29 cellular contexts compared by ENCODE assay signal in genomic region chr4:124722069-124722468, GRCh38. TPM values are rescaled to one million over a fixed set of nuclear protein-coding genes. Genes with fewer than 3 reads are reported as not detected.
DNase-seq lines count a peak whose midpoint lies in the region; ATAC-seq and TF ChIP-seq lines count a peak whose summit lies in the region.
"Had no signal": no experiment of that assay in that cellular context is flagged by ENCODE, and none has a peak within 500 bp of the region (broad histone marks: within the 10 kb centered on the region; RNA-seq: fewer than 3 reads in every experiment).

No MANE protein-coding gene starts in this region.

- DNase-seq in activated naive CD8-positive, alpha-beta T cell treated with anti-CD3 and anti-CD28 coated beads, Interleukin-2, amount 50 U/mL, for 24 hours = no peak
- DNase-seq in activated naive CD8-positive, alpha-beta T cell treated with anti-CD3 and anti-CD28 coated beads for 36 hours = no peak
- DNase-seq in mammary epithelial cell (peak; percentile 37), kidney tubule cell (ENCODE audit: low spot score) (peak; percentile 52), GDM1 (lab: John Stamatoyannopoulos, UW) (no peak), NCI-H1436 treated with DMSO at 0.1 percent for 48 hours (lab: John Stamatoyannopoulos, UW) (no peak), NCI-H526 treated with DMSO at 0.1 percent for 48 hours (lab: John Stamatoyannopoulos, UW) (no peak), NCI-H1092 (lab: John Stamatoyannopoulos, UW) (no peak)
- DNase-seq: 8988T; activated CD8-positive, alpha-beta T cell treated with anti-CD3 and anti-CD28 coated beads, Interleukin-2, amount 10 ng/mL, durations not matched to agents 7 days and 5 days; activated T-cell treated with anti-CD3 and anti-CD28 coated beads for 4 hours; Caco-2; DMS53; left cardiac atrium; mucosa of descending colon; NCI-H1092 treated with DMSO at 0.1 percent for 48 hours; NCI-H1930; NCI-H524; substantia nigra had no signal

- no peaks in the 10 kb centered on the region for H3K9me3 Mint-ChIP-seq in activated naive CD8-positive, alpha-beta T cell treated with anti-CD3 and anti-CD28 coated beads, Interleukin-2, amount 50 U/mL, for 24 hours
- no peaks in the 10 kb centered on the region for H3K9me3 Mint-ChIP-seq in activated naive CD8-positive, alpha-beta T cell treated with anti-CD3 and anti-CD28 coated beads for 36 hours
- H3K9me3 Mint-ChIP-seq: activated naive CD4-positive, alpha-beta T cell treated with anti-CD3 and anti-CD28 coated beads, Interleukin-2, amount 50 U/mL, for 24 hours; activated T-helper 2 cell treated with anti-CD3 and anti-CD28 coated beads, Interferon-gamma antibody, Interleukin-2, Interleukin-4, amounts not matched to agents 10 μg/mL and 5 μg/mL and 100 μg/mL, durations not matched to agents 14 hours and 24 hours and 36 hours; stimulated activated memory B cell treated with anti-CD40 and anti-IgM and Interleukin-4, amounts not matched to agents 10 μg/mL and 1 μg/mL and 100 μg/mL, for 72 hours had no signal

- no peaks in the 10 kb centered on the region for H3K36me3 ChIP-seq in mammary epithelial cell (ENCODE audit: insufficient read depth, low read length)

- BruUV-seq in mammary epithelial cell (replicated peaks; lab: Mats Ljungman, UMichigan) = no TSS peak

- H4K20me1 ChIP-seq in mammary epithelial cell (ENCODE audit: insufficient read depth, low read length) = no peaks in the 10 kb centered on the region

- no peaks in the 10 kb centered on the region for H3K27me3 ChIP-seq in mammary epithelial cell (ENCODE audit: insufficient read depth, low read length)
- H3K27me3 ChIP-seq: hepatocyte had no signal

- no peaks in the 10 kb centered on the region for H3K27me3 Mint-ChIP-seq in activated naive CD8-positive, alpha-beta T cell treated with anti-CD3 and anti-CD28 coated beads, Interleukin-2, amount 50 U/mL, for 24 hours
- H3K27me3 Mint-ChIP-seq in activated naive CD8-positive, alpha-beta T cell treated with anti-CD3 and anti-CD28 coated beads for 36 hours = peaks cover 3% of the 10 kb centered on the region
- H3K27me3 Mint-ChIP-seq: activated naive CD4-positive, alpha-beta T cell treated with anti-CD3 and anti-CD28 coated beads, Interleukin-2, amount 50 U/mL, for 24 hours; stimulated activated memory B cell treated with anti-CD40 and anti-IgM and Interleukin-4, amounts not matched to agents 10 μg/mL and 1 μg/mL and 100 μg/mL, for 72 hours; type B pancreatic cell had no signal

- no peak overlapping the region for H3K4me3 Mint-ChIP-seq in activated naive CD8-positive, alpha-beta T cell treated with anti-CD3 and anti-CD28 coated beads, Interleukin-2, amount 50 U/mL, for 24 hours
- no peak overlapping the region for H3K4me3 Mint-ChIP-seq in activated naive CD8-positive, alpha-beta T cell treated with anti-CD3 and anti-CD28 coated beads for 36 hours
- H3K4me3 Mint-ChIP-seq: activated CD8-positive, alpha-beta T cell treated with anti-CD3 and anti-CD28 coated beads, Interleukin-2, amount 10 ng/mL, durations not matched to agents 7 days and 5 days; activated naive CD4-positive, alpha-beta T cell treated with anti-CD3 and anti-CD28 coated beads, Interleukin-2, amount 50 U/mL, for 24 hours; CD14-positive monocyte; nephron; stimulated activated memory B cell treated with anti-CD40 and anti-IgM and Interleukin-4, amounts not matched to agents 10 μg/mL and 1 μg/mL and 100 μg/mL, for 72 hours; type B pancreatic cell had no signal

- no peaks in the 10 kb centered on the region for H3K79me2 ChIP-seq in mammary epithelial cell (ENCODE audit: insufficient read depth, low read length)
- H3K79me2 ChIP-seq: hepatocyte had no signal

- H3K4me3 ChIP-seq in mammary epithelial cell (replicated peaks in 1 of 3; ENCODE audit: insufficient read depth in 1 of 3, low read depth in 2 of 3, low read length in 3 of 3) = no peak overlapping the region
- H3K4me3 ChIP-seq: coronary artery, hepatocyte, lung, mucosa of descending colon had no signal

- no peak overlapping the region for H3K27ac ChIP-seq in mammary epithelial cell (ENCODE audit: insufficient read depth, low read depth, low read length)
- H3K27ac ChIP-seq: coronary artery, hepatocyte had no signal

- H3K9me3 ChIP-seq in mammary epithelial cell (replicated peaks; ENCODE audit: insufficient read depth, low read length) = no peaks in the 10 kb centered on the region
- H3K9me3 ChIP-seq: Caco-2, mucosa of descending colon had no signal

- no peaks in the 10 kb centered on the region for H3K4me1 Mint-ChIP-seq in activated naive CD8-positive, alpha-beta T cell treated with anti-CD3 and anti-CD28 coated beads, Interleukin-2, amount 50 U/mL, for 24 hours
- no peaks in the 10 kb centered on the region for H3K4me1 Mint-ChIP-seq in activated naive CD8-positive, alpha-beta T cell treated with anti-CD3 and anti-CD28 coated beads for 36 hours
- H3K4me1 Mint-ChIP-seq: activated naive CD4-positive, alpha-beta T cell treated with anti-CD3 and anti-CD28 coated beads, Interleukin-2, amount 50 U/mL, for 24 hours; CD14-positive monocyte; stimulated activated memory B cell treated with anti-CD40 and anti-IgM and Interleukin-4, amounts not matched to agents 10 μg/mL and 1 μg/mL and 100 μg/mL, for 72 hours had no signal

- H3K36me3 Mint-ChIP-seq in activated naive CD8-positive, alpha-beta T cell treated with anti-CD3 and anti-CD28 coated beads, Interleukin-2, amount 50 U/mL, for 24 hours (ENCODE audit: low read depth) = no peaks in the 10 kb centered on the region
- no peaks in the 10 kb centered on the region for H3K36me3 Mint-ChIP-seq in activated naive CD8-positive, alpha-beta T cell treated with anti-CD3 and anti-CD28 coated beads for 36 hours
- H3K36me3 Mint-ChIP-seq: activated naive CD4-positive, alpha-beta T cell treated with anti-CD3 and anti-CD28 coated beads, Interleukin-2, amount 50 U/mL, for 24 hours; CD14-positive monocyte; stimulated activated memory B cell treated with anti-CD40 and anti-IgM and Interleukin-4, amounts not matched to agents 10 μg/mL and 1 μg/mL and 100 μg/mL, for 72 hours; type B pancreatic cell had no signal

- ATAC-seq in activated naive CD8-positive, alpha-beta T cell treated with anti-CD3 and anti-CD28 coated beads, Interleukin-2, amount 50 U/mL, for 24 hours = peak; percentile 36
- ATAC-seq: activated CD8-positive, alpha-beta T cell treated with anti-CD3 and anti-CD28 coated beads, Interleukin-2, amount 10 ng/mL, durations not matched to agents 7 days and 5 days; left cardiac atrium; mucosa of descending colon; Right ventricle myocardium inferior; stimulated activated memory B cell treated with anti-CD40 and anti-IgM and Interleukin-4, amounts not matched to agents 10 μg/mL and 1 μg/mL and 100 μg/mL, for 72 hours had no signal

- H2AFZ ChIP-seq in mammary epithelial cell (ENCODE audit: low read depth, low read length) = peak overlapping the region; percentile 46
- H2AFZ ChIP-seq: hepatocyte had no signal

- CTCF ChIA-PET in mammary epithelial cell (lab: Charles Lee; ENCODE audit: low non-redundant PET) = no interaction called here

- H3K9ac ChIP-seq in mammary epithelial cell (ENCODE audit: insufficient read depth, low read length) = no peak overlapping the region

- H3K27ac Mint-ChIP-seq in activated naive CD8-positive, alpha-beta T cell treated with anti-CD3 and anti-CD28 coated beads, Interleukin-2, amount 50 U/mL, for 24 hours = no peak overlapping the region
- no peak overlapping the region for H3K27ac Mint-ChIP-seq in activated naive CD8-positive, alpha-beta T cell treated with anti-CD3 and anti-CD28 coated beads for 36 hours
- H3K27ac Mint-ChIP-seq: activated CD8-positive, alpha-beta T cell treated with anti-CD3 and anti-CD28 coated beads, Interleukin-2, amount 10 ng/mL, durations not matched to agents 7 days and 5 days; activated naive CD4-positive, alpha-beta T cell treated with anti-CD3 and anti-CD28 coated beads, Interleukin-2, amount 50 U/mL, for 24 hours; activated T-helper 2 cell treated with anti-CD3 and anti-CD28 coated beads, Interferon-gamma antibody, Interleukin-2, Interleukin-4, amounts not matched to agents 10 μg/mL and 5 μg/mL and 100 μg/mL, durations not matched to agents 14 hours and 24 hours and 36 hours; CD14-positive monocyte; nephron; stimulated activated memory B cell treated with anti-CD40 and anti-IgM and Interleukin-4, amounts not matched to agents 10 μg/mL and 1 μg/mL and 100 μg/mL, for 72 hours; type B pancreatic cell had no signal

- intact Hi-C loops in mammary epithelial cell (cut with micrococcal nuclease) = no loop called here

- TF ChIP-seq CTCF in mammary epithelial cell (conservative IDR thresholded peaks at IDR 0.05 in 1 of 2, IDR thresholded peaks at IDR 0.05 in 1 of 2; ENCODE audit: extremely low read depth in 1 of 2, insufficient read depth in 1 of 2, low read depth in 1 of 2, low read length in 2 of 2) = no peak

- H3K4me2 ChIP-seq in mammary epithelial cell (ENCODE audit: insufficient read depth, low read depth, low read length) = no peak overlapping the region
- H3K4me2 ChIP-seq: hepatocyte had no signal

- dilution Hi-C loops in mammary epithelial cell (cut with HindIII; ENCODE audit: low sequenced_read_pairs) = no loop called here

- H3K4me1 ChIP-seq in mammary epithelial cell (ENCODE audit: insufficient read depth, low read length) = no peaks in the 10 kb centered on the region
- H3K4me1 ChIP-seq: Caco-2 had no signal

- in situ Hi-C loops in mammary epithelial cell (cut with MboI; ENCODE audit: low sequenced_read_pairs in 2 of 2) = loop anchor here in 1 of 2 donors (25.0 kb wide), 2 partner anchors 215 to 540 kb away; no protein-coding TSS in a partner anchor

RNA-seq across cellular contexts. Expression of gene ANKRD50, which starts 9.5 kb away (rescaled TPM):
- under 1 TPM; 0.47 to 0.48 TPM for total RNA-seq in activated naive CD8-positive, alpha-beta T cell treated with anti-CD3 and anti-CD28 coated beads for 36 hours
- total RNA-seq in mammary epithelial cell = 10 to 100 TPM; 21.6 to 34.3 TPM
- 7.3 TPM for polyA plus RNA-seq in mammary epithelial cell
- polyA minus RNA-seq in mammary epithelial cell = 32.4 TPM

Comparison
In these comparisons a context has a peak if more than half of its experiments do, and no peak if none do; other contexts are left out.
1. DNase-seq: peak in mammary epithelial cell (single experiment) and kidney tubule cell (single experiment); none in activated naive CD8-positive, alpha-beta T cell treated with anti-CD3 and anti-CD28 coated beads, Interleukin-2, amount 50 U/mL, for 24 hours (single experiment), activated naive CD8-positive, alpha-beta T cell treated with anti-CD3 and anti-CD28 coated beads for 36 hours (single experiment), GDM1 (single experiment), NCI-H1436 treated with DMSO at 0.1 percent for 48 hours (single experiment), NCI-H526 treated with DMSO at 0.1 percent for 48 hours (single experiment) and NCI-H1092 (single experiment).
2. RNA of gene ANKRD50, which starts 9.5 kb away (total RNA-seq): 21.6 to 34.3 TPM in mammary epithelial cell; 0.47 to 0.48 TPM in activated naive CD8-positive, alpha-beta T cell treated with anti-CD3 and anti-CD28 coated beads for 36 hours; every median in the first group is over 10 times any median in the second.